In genomic region chr2:236570081-236570979, GRCh38 we compare ENCODE assay signal across 9 cellular contexts. TPM values are rescaled to one million over a fixed set of nuclear protein-coding genes. Genes with fewer than 3 reads are reported as not detected.
DNase-seq lines count a peak whose midpoint lies in the region; ATAC-seq, FAIRE-seq and TF ChIP-seq lines count a peak whose summit lies in the region.
"Had no signal": no experiment of that assay in that cellular context is flagged by ENCODE, and none has a peak within 500 bp of the region (broad histone marks: within the 10 kb centered on the region; RNA-seq: fewer than 3 reads in every experiment).

No MANE protein-coding gene starts in this region.

- TF ChIP-seq EP300 in upper lobe of left lung (IDR thresholded peaks at IDR 0.05) = no peak

- no peak for TF ChIP-seq CTCF in heart left ventricle (IDR thresholded peaks at IDR 0.05)
- TF ChIP-seq CTCF in astrocyte (IDR thresholded peaks at IDR 0.05; ENCODE audit: insufficient read depth, low read depth, low read length) = no peak
- TF ChIP-seq CTCF in lower lobe of right lung (IDR thresholded peaks at IDR 0.05) = no peak
- TF ChIP-seq CTCF in upper lobe of left lung (IDR thresholded peaks at IDR 0.05) = no peak

- H3K9me3 ChIP-seq in heart left ventricle = no peaks in the 10 kb centered on the region
- no peaks in the 10 kb centered on the region for H3K9me3 ChIP-seq in astrocyte (ENCODE audit: insufficient read depth, low read depth, low read length)
- H3K9me3 ChIP-seq in lower lobe of right lung = no peaks in the 10 kb centered on the region
- no peaks in the 10 kb centered on the region for H3K9me3 ChIP-seq in upper lobe of left lung

- H3K79me2 ChIP-seq in astrocyte (ENCODE audit: insufficient read depth, low read length) = peaks cover 51% of the 10 kb centered on the region

- H3K36me3 ChIP-seq in heart left ventricle (peaks cover 0 to 7% (median 0%) of the 10 kb centered on the region in 9 donors), astrocyte (ENCODE audit: insufficient read depth, low read length) (no peaks in the 10 kb centered on the region), lower lobe of right lung (no peaks in the 10 kb centered on the region), upper lobe of left lung (no peaks in the 10 kb centered on the region)

- H4K20me1 ChIP-seq in astrocyte (ENCODE audit: insufficient read depth, low read length) = peaks cover 26% of the 10 kb centered on the region

- H3K4me1 ChIP-seq in heart left ventricle (peaks cover 6 to 71% (median 50%) of the 10 kb centered on the region in 12 donors), astrocyte (ENCODE audit: insufficient read depth, low read length) (peaks cover 5% of the 10 kb centered on the region), lower lobe of right lung (peaks cover 50% of the 10 kb centered on the region), upper lobe of left lung (peaks cover 32 to 36% (median 35%) of the 10 kb centered on the region in 4 donors)

- no peaks in the 10 kb centered on the region for H3K27me3 ChIP-seq in heart left ventricle
- H3K27me3 ChIP-seq in astrocyte (ENCODE audit: insufficient read depth, low read length) = peaks cover 44% of the 10 kb centered on the region
- peaks cover 8% of the 10 kb centered on the region for H3K27me3 ChIP-seq in lower lobe of right lung (ENCODE audit: low read depth)
- H3K27me3 ChIP-seq in upper lobe of left lung = peaks cover 0 to 7% (median 0%) of the 10 kb centered on the region in 4 donors

- no peak overlapping the region for H2AFZ ChIP-seq in astrocyte (ENCODE audit: low read depth, low read length)

- ATAC-seq in heart left ventricle (no peak), Right ventricle myocardium superior (ENCODE audit: poor library complexity) (no peak), lower lobe of right lung (no peak), upper lobe of left lung (ENCODE audit: low FRiP score in 2 of 2) (no peak), GM19328 (IDR thresholded peaks at IDR 0.05; ENCODE audit: unreplicated experiment) (no peak), HG03571 (IDR thresholded peaks at IDR 0.05; ENCODE audit: unreplicated experiment) (no peak)

- peak overlapping the region; percentile 17 to 80 (median 59) for H3K4me3 ChIP-seq in heart left ventricle
- H3K4me3 ChIP-seq in astrocyte (ENCODE audit: insufficient read depth, low read depth, low read length) = peak overlapping the region; percentile 55
- H3K4me3 ChIP-seq in lower lobe of right lung = peak overlapping the region; percentile 63
- H3K4me3 ChIP-seq in upper lobe of left lung = peak overlapping the region in 3 of 4 donors; percentile 20 to 51 (median 33)

- H3K4me2 ChIP-seq in astrocyte (ENCODE audit: low read length) = peak overlapping the region; percentile 81

- WGBS in heart left ventricle, 4 donors = 12 to 26% (median 16%) methylated on average over 6 of the region's 6 CpGs
- WGBS in upper lobe of left lung, 2 donors = 43 to 55% methylated on average over 6 of the region's 6 CpGs

- peaks cover 30% of the 10 kb centered on the region for H3K4me1 Mint-ChIP-seq in astrocyte (ENCODE audit: low read depth, unreplicated experiment)

- H3K27me3 Mint-ChIP-seq in astrocyte (ENCODE audit: low read depth, unreplicated experiment) = peaks cover 20% of the 10 kb centered on the region

- no peaks in the 10 kb centered on the region for H3K9me3 Mint-ChIP-seq in astrocyte (ENCODE audit: unreplicated experiment)
- H3K9me3 Mint-ChIP-seq: T-helper 1 cell treated with Interleukin-12 subunit alpha and Interleukin-12 subunit beta and Interleukin-4 antibody, amounts not matched to agents 30 μg/mL and 1 μg/mL, for 36 hours had no signal

- FAIRE-seq in astrocyte (lab: Jason Lieb, UNC) = no peak

- H3K36me3 Mint-ChIP-seq in astrocyte (ENCODE audit: low read depth, unreplicated experiment) = peaks cover 9% of the 10 kb centered on the region

- no peak for DNase-seq in heart left ventricle
- DNase-seq in Right ventricle myocardium superior = no peak
- DNase-seq in astrocyte (ENCODE audit: low read depth) = no peak
- no peak for DNase-seq in lower lobe of right lung
- no peak for DNase-seq in upper lobe of left lung
- DNase-seq in NCI-H748 (lab: John Stamatoyannopoulos, UW; ENCODE audit: unreplicated experiment) = no peak

- TF ChIP-seq POLR2A in heart left ventricle (IDR thresholded peaks at IDR 0.05) = no peak
- no peak for TF ChIP-seq POLR2A in upper lobe of left lung (IDR thresholded peaks at IDR 0.05)

- intact Hi-C loops in heart left ventricle (cut with DNase I) (loop anchor here in 8 of 10 donors (5.0 to 10.0 kb wide), 8 partner anchors 94 to 457 kb away; no protein-coding TSS in a partner anchor), Right ventricle myocardium superior (cut with DNase I) (loop anchor here (10.0 kb wide), 1 partner anchor 206 kb away; no protein-coding TSS in a partner anchor), lower lobe of right lung (cut with DNase I) (no loop called here)

- peak overlapping the region; percentile 96 for H3K4me3 Mint-ChIP-seq in astrocyte (ENCODE audit: unreplicated experiment)

- H3K27ac ChIP-seq in heart left ventricle (peak overlapping the region; percentile 46 to 98 (median 95)), astrocyte (ENCODE audit: low read depth, low read length) (peak overlapping the region; percentile 0), lower lobe of right lung (peak overlapping the region; percentile 31), upper lobe of left lung (no peak overlapping the region)

- peak overlapping the region; percentile 80 for H3K27ac Mint-ChIP-seq in astrocyte (ENCODE audit: unreplicated experiment)

- peak overlapping the region; percentile 70 for H3K9ac ChIP-seq in astrocyte (ENCODE audit: low read length)

RNA-seq across cellular contexts. Expression of gene ACKR3, which starts 0.7 kb away (rescaled TPM):
- total RNA-seq in heart left ventricle (10 to 100 TPM; 15.7 to 56.3 (median 49.4) TPM), Right ventricle myocardium superior (27.9 TPM), astrocyte (72.7 and 88.3 TPM in 2 replicates), lower lobe of right lung (12.6 TPM), upper lobe of left lung (10 to 100 TPM in 3 of 6 donors, 1 to 10 TPM in 3; 3.9 to 28.5 (median 10.5) TPM)
- 10 to 100 TPM; 12.8 to 24.5 TPM for polyA plus RNA-seq in heart left ventricle

Comparison
In these comparisons a context has a peak if more than half of its experiments do, and no peak if none do; other contexts are left out.
1. H3K27ac ChIP-seq: peak in heart left ventricle (12 of 12), astrocyte (single experiment) and lower lobe of right lung (single experiment); none in upper lobe of left lung (0 of 4).
2. Peak in every context shown above with its lines, with median percentiles within 50 percentile points of each other: H3K4me3 ChIP-seq.